Comparison of ENCODE assay signal across 9 cellular contexts in genomic region chr1:31936278-31936965, GRCh38. TPM values are rescaled to one million over a fixed set of nuclear protein-coding genes. Genes with fewer than 3 reads are reported as not detected.
A peak's percentile ranks its signal among the peaks of the same experiment; 100 is the strongest.
DNase-seq lines count a peak whose midpoint lies in the region; ATAC-seq, FAIRE-seq and TF ChIP-seq lines count a peak whose summit lies in the region.
"Had no signal": no experiment of that assay in that cellular context is flagged by ENCODE, and none has a peak within 500 bp of the region (broad histone marks: within the 10 kb centered on the region; RNA-seq: fewer than 3 reads in every experiment).

No MANE protein-coding gene starts in this region.

- no peak overlapping the region for H2BK12ac ChIP-seq in trophoblast cell (ENCODE audit: low read length)

- H2AK5ac ChIP-seq in trophoblast cell (ENCODE audit: low read length), result no peak overlapping the region

- TF ChIP-seq CTCF in epithelial cell of proximal tubule (conservative IDR thresholded peaks at IDR 0.05; ENCODE audit: low read depth, low read length), result no peak

- no CpG with 5 or more reads among the region's 8 CpGs for WGBS in trophoblast cell (ENCODE audit: extremely low coverage, insufficient coverage, insufficient read length)

- H2BK5ac ChIP-seq in trophoblast cell (ENCODE audit: low read depth, low read length, poor library complexity), result no peak overlapping the region

- H3K36me3 ChIP-seq in trophoblast cell (ENCODE audit: control insufficient read depth in 1 of 2, insufficient read depth in 2 of 2, low read length in 2 of 2), result no peaks in the 10 kb centered on the region

- peaks cover 18% of the 10 kb centered on the region for H3K79me1 ChIP-seq in trophoblast cell (ENCODE audit: low read length)

- H3K14ac ChIP-seq in trophoblast cell (ENCODE audit: low read length), result no peak overlapping the region

- peaks cover 10 to 14% of the 10 kb centered on the region in 2 experiments for H3K4me1 ChIP-seq in trophoblast cell (ENCODE audit: control insufficient read depth in 1 of 2, insufficient read depth in 2 of 2, low read length in 2 of 2)

- H3K4me3 ChIP-seq in epithelial cell of proximal tubule (ENCODE audit: low read depth, low read length) (peak overlapping the region; percentile 90), trophoblast cell (ENCODE audit: low read depth, low read length) (no peak overlapping the region)

- DNase-seq in GM12892 (ENCODE audit: insufficient read length) (no peak), RKO (ENCODE audit: low spot score) (peak; percentile 86), epithelial cell of proximal tubule (ENCODE audit: low read depth) (no peak), trophoblast cell (peak in 1 of 2 donors; percentile 47), NCI-H146 treated with DMSO at 0.1 percent for 48 hours (lab: John Stamatoyannopoulos, UW; ENCODE audit: unreplicated experiment) (no peak), SHP77 (lab: John Stamatoyannopoulos, UW) (no peak), T-helper 9 cell (no peak)

- no peak overlapping the region for H3K23ac ChIP-seq in trophoblast cell (ENCODE audit: low read length)

- H3K4me2 ChIP-seq in trophoblast cell (ENCODE audit: low read length), result peak overlapping the region; percentile 92

- peaks cover 23% of the 10 kb centered on the region for H3K79me2 ChIP-seq in trophoblast cell (ENCODE audit: control insufficient read depth, insufficient read depth, low read length, poor library complexity)

- H2BK120ac ChIP-seq in trophoblast cell (ENCODE audit: insufficient read depth, low read length, poor library complexity), result no peak overlapping the region

- ATAC-seq in GM21447 (IDR thresholded peaks at IDR 0.05; ENCODE audit: unreplicated experiment), result no peak

- no peaks in the 10 kb centered on the region for H3K27me3 ChIP-seq in trophoblast cell (ENCODE audit: insufficient read depth, low read length)

- H2AFZ ChIP-seq in trophoblast cell (ENCODE audit: insufficient read depth, low read length, poor library complexity), result no peak overlapping the region

- TF ChIP-seq POLR2A in GM12892 (IDR thresholded peaks at IDR 0.05; ENCODE audit: low read depth, low read length), result 0 out of 2 replicates have a peak, but pooled peaks have one; percentile 24

- no peak overlapping the region for H4K8ac ChIP-seq in trophoblast cell (ENCODE audit: low read depth, low read length)

- H3K18ac ChIP-seq in trophoblast cell (ENCODE audit: low read length), result no peak overlapping the region

- no peak overlapping the region for H4K12ac ChIP-seq in trophoblast cell (ENCODE audit: low read depth, low read length)

- no peak overlapping the region for H3K9ac ChIP-seq in trophoblast cell (ENCODE audit: low read length)

- H3K9me3 ChIP-seq in trophoblast cell (ENCODE audit: insufficient read depth, low read depth, low read length), result peaks cover 3% of the 10 kb centered on the region

- H4K91ac ChIP-seq in trophoblast cell (ENCODE audit: low read depth, low read length), result no peak overlapping the region

- peak overlapping the region; percentile 99 for H3K4ac ChIP-seq in trophoblast cell (ENCODE audit: low read depth, low read length)

- FAIRE-seq in GM12892 (lab: Jason Lieb, UNC), result peak; percentile 53
- FAIRE-seq: TTC549 had no signal

- H3K27ac ChIP-seq in trophoblast cell (ENCODE audit: low read depth, low read length), result no peak overlapping the region

RNA-seq across cellular contexts. Expression of gene PTP4A2, which starts 1.7 kb away (rescaled TPM):
- polyA plus RNA-seq in GM12892 (2012; ENCODE audit: missing spikeins), result 377 TPM
- total RNA-seq in epithelial cell of proximal tubule, result 160 TPM in 2 replicates
- polyA plus RNA-seq in trophoblast cell (2013), result 646 and 682 TPM in 2 replicates
